Comparison of ENCODE assay signal across 11 cellular contexts in genomic region chr3:130820976-130821375, GRCh38.
A peak's percentile ranks its signal among the peaks of the same experiment; 100 is the strongest.
DNase-seq lines count a peak whose midpoint lies in the region; ATAC-seq and TF ChIP-seq lines count a peak whose summit lies in the region.
"Had no signal": no experiment of that assay in that cellular context is flagged by ENCODE, and none has a peak within 500 bp of the region (broad histone marks: within the 10 kb centered on the region; RNA-seq: fewer than 3 reads in every experiment).

No MANE protein-coding gene starts in this region.

- H3K36me3 ChIP-seq in left ventricle myocardium inferior (no peaks in the 10 kb centered on the region), SJCRH30 (no peaks in the 10 kb centered on the region), upper lobe of left lung (no peaks in the 10 kb centered on the region)

- intact Hi-C loops in left cardiac atrium (cut with DNase I): no loop called here
- intact Hi-C loops in left ventricle myocardium inferior (cut with micrococcal nuclease): no loop called here

- H3K4me3 ChIP-seq in left ventricle myocardium inferior (no peak overlapping the region), SJCRH30 (no peak overlapping the region), upper lobe of left lung (no peak overlapping the region)

- no peak for TF ChIP-seq POLR2A in upper lobe of left lung (IDR thresholded peaks at IDR 0.05)

- ATAC-seq in left cardiac atrium (peak; percentile 63 to 91), upper lobe of left lung (ENCODE audit: low FRiP score in 2 of 2) (peak; percentile 83 to 91), HG03280 (IDR thresholded peaks at IDR 0.05; ENCODE audit: unreplicated experiment) (no peak), GM21825 (IDR thresholded peaks at IDR 0.05; ENCODE audit: unreplicated experiment) (no peak), HG03469 (IDR thresholded peaks at IDR 0.05; ENCODE audit: unreplicated experiment) (no peak)
- ATAC-seq: naive thymus-derived CD8-positive, alpha-beta T cell had no signal

- H3K27ac ChIP-seq in left ventricle myocardium inferior (replicated peaks): no peak overlapping the region
- no peak overlapping the region for H3K27ac ChIP-seq in SJCRH30
- no peak overlapping the region for H3K27ac ChIP-seq in upper lobe of left lung

- H3K4me1 ChIP-seq in left ventricle myocardium inferior: no peaks in the 10 kb centered on the region
- H3K4me1 ChIP-seq in SJCRH30: peaks cover 19% of the 10 kb centered on the region; the same call in 1 of the 2 replicates
- H3K4me1 ChIP-seq in upper lobe of left lung: peaks cover 0 to 21% (median 0%) of the 10 kb centered on the region in 4 donors

- DNase-seq in left cardiac atrium (no peak), left ventricle myocardium inferior (no peak), SJCRH30 (peak; percentile 14 to 30), foreskin melanocyte (peak; percentile 24), upper lobe of left lung (peak in 1 of 2 donors; percentile 72)
- DNase-seq: effector memory CD4-positive, alpha-beta T cell; naive thymus-derived CD8-positive, alpha-beta T cell; NCI-H526 treated with DMSO at 0.1 percent for 48 hours had no signal

- 59 to 66% methylated on average over 2 of the region's 2 CpGs for WGBS in upper lobe of left lung, 2 donors

- H3K27me3 ChIP-seq in left ventricle myocardium inferior (ENCODE audit: low read depth) (no peaks in the 10 kb centered on the region), SJCRH30 (no peaks in the 10 kb centered on the region), upper lobe of left lung (no peaks in the 10 kb centered on the region)

- TF ChIP-seq CTCF in left ventricle myocardium inferior (IDR thresholded peaks at IDR 0.05; ENCODE audit: borderline replicate concordance): no peak
- no peak for TF ChIP-seq CTCF in upper lobe of left lung (IDR thresholded peaks at IDR 0.05)

- H3K9me3 ChIP-seq in left ventricle myocardium inferior (replicated peaks) (no peaks in the 10 kb centered on the region), SJCRH30 (replicated peaks) (no peaks in the 10 kb centered on the region), upper lobe of left lung (no peaks in the 10 kb centered on the region)

- peak in 3 of 4 donors; percentile 27 to 98 (median 52) for TF ChIP-seq EP300 in upper lobe of left lung (IDR thresholded peaks at IDR 0.05)

Comparison
In these comparisons a context has a peak if more than half of its experiments do, and no peak if none do; other contexts are left out.
1. ATAC-seq: peak in left cardiac atrium (2 of 2) and upper lobe of left lung (2 of 2); none in HG03280 (single experiment), GM21825 (single experiment) and HG03469 (single experiment).
2. DNase-seq: peak in SJCRH30 (2 of 2) and foreskin melanocyte (single experiment); none in left cardiac atrium (single experiment) and left ventricle myocardium inferior (single experiment).